ENCODE assay signal across 1 cellular context in the genomic region with DNA sequence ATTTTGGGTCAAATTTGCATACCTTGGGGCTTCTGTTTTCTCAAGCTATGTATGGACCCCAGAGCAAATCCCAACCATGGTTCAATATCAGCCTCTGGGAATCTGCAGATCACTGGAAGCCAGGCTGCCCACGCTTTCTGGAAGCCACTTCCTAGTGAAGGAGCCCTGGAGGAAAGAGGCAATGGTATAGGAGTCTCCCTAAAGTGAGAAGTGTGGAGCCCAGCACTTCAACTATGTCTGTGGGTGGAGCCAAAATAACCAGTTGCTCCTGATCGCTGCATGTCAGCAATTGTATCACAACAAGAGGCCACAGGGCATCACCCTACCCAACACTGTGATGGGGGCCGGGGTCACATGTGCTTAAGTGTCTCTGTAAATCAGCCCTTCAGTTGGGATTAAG.
TF ChIP-seq lines count a peak whose summit lies in the region.

No MANE protein-coding gene starts in this region.

TF ChIP-seq in IMR-90, 13 proteins besides CTCF, POLR2A, EP300 and RAD21:
- no peak for TF ChIP-seq RFX5 (IDR thresholded peaks at IDR 0.05; ENCODE audit: low read depth, low read length)
